8 cellular contexts compared by ENCODE assay signal in genomic region chr22:39501644-39502108, GRCh38. TPM values are rescaled to one million over a fixed set of nuclear protein-coding genes. Genes with fewer than 3 reads are reported as not detected.
A peak's percentile ranks its signal among the peaks of the same experiment; 100 is the strongest.
DNase-seq lines count a peak whose midpoint lies in the region; ATAC-seq, FAIRE-seq and TF ChIP-seq lines count a peak whose summit lies in the region.

No MANE protein-coding gene starts in this region.

- H3K36me3 Mint-ChIP-seq in activated naive CD4-positive, alpha-beta T cell treated with anti-CD3 and anti-CD28 coated beads for 36 hours (ENCODE audit: low read depth) = peaks cover 32% of the 10 kb centered on the region
- H3K36me3 Mint-ChIP-seq in activated naive CD8-positive, alpha-beta T cell treated with anti-CD3 and anti-CD28 coated beads, Interleukin-2, amount 50 U/mL, for 24 hours (ENCODE audit: low read depth) = peaks cover 34% of the 10 kb centered on the region

- H3K79me2 ChIP-seq in HepG2 (ENCODE audit: insufficient read depth, low read length) = peaks cover 41% of the 10 kb centered on the region

- BruUV-seq in HepG2 (replicated peaks; lab: Mats Ljungman, UMichigan) = TSS peak; percentile 80

- H3K36me3 ChIP-seq in HepG2 (replicated peaks in 1 of 2; ENCODE audit: control insufficient read depth in 1 of 2, insufficient read depth in 2 of 2, low read length in 2 of 2) = peaks cover 3 to 29% of the 10 kb centered on the region in 2 experiments; a peak in 4 of 5 replicates
- peaks cover 16 to 30% (median 28%) of the 10 kb centered on the region in 3 donors for H3K36me3 ChIP-seq in tibial artery

- 10% methylated on average over 12 of the region's 13 CpGs for WGBS in HepG2 (ENCODE audit: low lambda C conversion rate)

- in situ Hi-C loops in HepG2 (cut with HindIII; ENCODE audit: extremely low pct_ligation_motif_present, low pct_unique_long_range_greater_than_20kb) = no loop called here

- H3K9me3 ChIP-seq in HepG2 (ENCODE audit: low read length) (no peaks in the 10 kb centered on the region), tibial artery (no peaks in the 10 kb centered on the region)

- CTCF ChIA-PET in activated naive CD4-positive, alpha-beta T cell treated with anti-CD3 and anti-CD28 coated beads for 36 hours (lab: Charles Lee) = interaction anchor here (0.9 to 2.5 kb wide), 6 partner anchors 8 to 32 kb away, joined by 3 to 11 read pairs (median 4); no protein-coding TSS in a partner anchor
- CTCF ChIA-PET in HepG2 (lab: Yijun Ruan, JAX; ENCODE audit: low intra/inter-chr PET ratio, low total read pairs) = no interaction called here

- no peaks in the 10 kb centered on the region for H3K9me3 Mint-ChIP-seq in activated naive CD4-positive, alpha-beta T cell treated with anti-CD3 and anti-CD28 coated beads for 36 hours
- H3K9me3 Mint-ChIP-seq in activated naive CD8-positive, alpha-beta T cell treated with anti-CD3 and anti-CD28 coated beads, Interleukin-2, amount 50 U/mL, for 24 hours = no peaks in the 10 kb centered on the region

- H3K4me3 Mint-ChIP-seq in activated naive CD4-positive, alpha-beta T cell treated with anti-CD3 and anti-CD28 coated beads for 36 hours = peak overlapping the region; percentile 96
- peak overlapping the region; percentile 90 for H3K4me3 Mint-ChIP-seq in activated naive CD8-positive, alpha-beta T cell treated with anti-CD3 and anti-CD28 coated beads, Interleukin-2, amount 50 U/mL, for 24 hours

- H3K9ac ChIP-seq in HepG2 (ENCODE audit: insufficient read depth, low read depth, low read length) = peak overlapping the region; percentile 70

- peak overlapping the region; percentile 54 to 91 (median 80) for H3K4me3 ChIP-seq in HepG2 (replicated peaks in 1 of 3; ENCODE audit: insufficient read depth in 1 of 3, low read depth in 2 of 3, low read length in 3 of 3)
- H3K4me3 ChIP-seq in tibial artery = peak overlapping the region; percentile 75 to 94

- no peaks in the 10 kb centered on the region for H3K27me3 Mint-ChIP-seq in activated naive CD4-positive, alpha-beta T cell treated with anti-CD3 and anti-CD28 coated beads for 36 hours (ENCODE audit: low read depth)
- no peaks in the 10 kb centered on the region for H3K27me3 Mint-ChIP-seq in activated naive CD8-positive, alpha-beta T cell treated with anti-CD3 and anti-CD28 coated beads, Interleukin-2, amount 50 U/mL, for 24 hours

- TF ChIP-seq RAD21 in HepG2 (CRISPR knock-in tag; IDR thresholded peaks at IDR 0.05) = no peak

- H3K4me1 ChIP-seq in HepG2 (ENCODE audit: insufficient read depth, low read length) = peaks cover 70% of the 10 kb centered on the region
- H3K4me1 ChIP-seq in tibial artery = peaks cover 0 to 36% (median 28%) of the 10 kb centered on the region in 4 donors

- no peak for ATAC-seq in activated naive CD8-positive, alpha-beta T cell treated with anti-CD3 and anti-CD28 coated beads, Interleukin-2, amount 50 U/mL, for 24 hours
- peak; percentile 55; the same call in 1 of the 3 replicates for ATAC-seq in HepG2

- POLR2A ChIA-PET in HepG2 (lab: Yijun Ruan, JAX) = interaction anchor here (0.7 to 9.1 kb wide), 15 partner anchors 9 to 543 kb away, joined by 3 to 167 read pairs (median 11); partner anchors contain the start of genes ATF4, RPL3, RPS19BP1 and TAB1

- H3K4me2 ChIP-seq in HepG2 (ENCODE audit: low read depth, low read length) = peak overlapping the region; percentile 99

- peaks cover 6% of the 10 kb centered on the region for H4K20me1 ChIP-seq in HepG2 (ENCODE audit: insufficient read depth, low read length)

- no peak for TF ChIP-seq EP300 in HepG2 (IDR thresholded peaks at IDR 0.05; ENCODE audit: low read depth in 2 of 2, low read length in 2 of 2)
- TF ChIP-seq EP300 in HepG2 (CRISPR knock-in tag; IDR thresholded peaks at IDR 0.05; ENCODE audit: borderline replicate concordance) = no peak

- H2AFZ ChIP-seq in HepG2 (ENCODE audit: low read length) = no peak overlapping the region

- H3K27me3 ChIP-seq in HepG2 (ENCODE audit: control insufficient read depth in 1 of 2, insufficient read depth in 2 of 2, low read length in 2 of 2) (no peaks in the 10 kb centered on the region), tibial artery (no peaks in the 10 kb centered on the region)

- peak overlapping the region; percentile 19 for H3K27ac Mint-ChIP-seq in activated naive CD4-positive, alpha-beta T cell treated with anti-CD3 and anti-CD28 coated beads for 36 hours
- peak overlapping the region; percentile 93 for H3K27ac Mint-ChIP-seq in activated naive CD8-positive, alpha-beta T cell treated with anti-CD3 and anti-CD28 coated beads, Interleukin-2, amount 50 U/mL, for 24 hours

- DNase-seq in activated naive CD4-positive, alpha-beta T cell treated with anti-CD3 and anti-CD28 coated beads for 36 hours = no peak
- DNase-seq in activated naive CD4-positive, alpha-beta T cell treated with Interleukin-2 at 50 U/mL for 16 hours = no peak
- DNase-seq in activated naive CD8-positive, alpha-beta T cell treated with anti-CD3 and anti-CD28 coated beads, Interleukin-2, amount 50 U/mL, for 24 hours = no peak
- DNase-seq in HepG2 (ENCODE audit: low spot score) (no peak), tibial artery (no peak), NCI-H345 (lab: John Stamatoyannopoulos, UW) (no peak), HuH-7.5 (ENCODE audit: low spot score) (no peak), NCI-H526 treated with DMSO at 0.1 percent for 48 hours (lab: John Stamatoyannopoulos, UW) (no peak)

- no peak for TF ChIP-seq POLR2A in HepG2 (IDR thresholded peaks at IDR 0.05; ENCODE audit: insufficient read depth in 1 of 2, low read depth in 2 of 2, low read length in 2 of 2)

- FAIRE-seq in HepG2 (lab: Jason Lieb, UNC) = no peak

- TF ChIP-seq CTCF in HepG2 (CRISPR knock-in tag; IDR thresholded peaks at IDR 0.05) (no peak), tibial artery (IDR thresholded peaks at IDR 0.05) (no peak)

- peak overlapping the region; percentile 39 for H3K27ac ChIP-seq in HepG2 (ENCODE audit: extremely low read length, insufficient read depth, low read length)
- H3K27ac ChIP-seq in tibial artery = peak overlapping the region; percentile 67 to 71

- H3K4me1 Mint-ChIP-seq in activated naive CD4-positive, alpha-beta T cell treated with anti-CD3 and anti-CD28 coated beads for 36 hours (ENCODE audit: low read depth) = peaks cover 29% of the 10 kb centered on the region
- H3K4me1 Mint-ChIP-seq in activated naive CD8-positive, alpha-beta T cell treated with anti-CD3 and anti-CD28 coated beads, Interleukin-2, amount 50 U/mL, for 24 hours = peaks cover 39% of the 10 kb centered on the region

- intact Hi-C loops in activated naive CD4-positive, alpha-beta T cell treated with anti-CD3 and anti-CD28 coated beads for 36 hours (cut with micrococcal nuclease) = loop anchor here (1.0 to 10.0 kb wide), 4 partner anchors 19 to 807 kb away; partner anchors contain the start of genes ATF4 and TAB1
- intact Hi-C loops in HepG2 (cut with micrococcal nuclease; ENCODE audit: unreplicated experiment) = loop anchor here (2.0 kb wide), 1 partner anchor 19 kb away; the partner anchor contains the start of gene ATF4
- intact Hi-C loops in tibial artery (cut with DNase I; ENCODE audit: low total_unique reads) = loop anchor here (5.0 kb wide), 1 partner anchor 99 kb away; no protein-coding TSS in a partner anchor

RNA-seq across cellular contexts. Expression of gene MIEF1, which starts 0.4 kb away (rescaled TPM):
- 10 to 100 TPM; 33.3 to 35.1 TPM for total RNA-seq in activated naive CD4-positive, alpha-beta T cell treated with anti-CD3 and anti-CD28 coated beads for 36 hours
- 34.8 and 41.4 TPM in 2 replicates for total RNA-seq in HepG2 (2016; rRNA removed; fragmentation: Illumina TruSeq; extraction: Trizol)
- total RNA-seq in HepG2 (2016; cell fraction: cytosol; rRNA removed; fragmentation: Illumina TruSeq; extraction: Trizol; ENCODE audit: low read depth) = 5.5 and 6.5 TPM in 2 replicates
- 33.7 and 36.8 TPM in 2 replicates for total RNA-seq in HepG2 (2016; cell fraction: insoluble cytoplasmic fraction; rRNA removed; fragmentation: Illumina TruSeq; extraction: Trizol)
- total RNA-seq in HepG2 (2016; cell fraction: membrane; rRNA removed; fragmentation: Illumina TruSeq; extraction: Trizol) = 22.9 and 23.9 TPM in 2 replicates
- 26.2 and 27.8 TPM in 2 replicates for total RNA-seq in HepG2 (2016; cell fraction: nucleus; rRNA removed; fragmentation: Illumina TruSeq; extraction: Trizol)
- 21.7 and 22.3 TPM in 2 replicates for polyA plus RNA-seq in HepG2 (2011; rRNA removed)
- polyA plus RNA-seq in HepG2 (2011; cell fraction: cytosol; rRNA removed) = 19.7 and 20.6 TPM in 2 replicates
- polyA plus RNA-seq in HepG2 (2011; cell fraction: nucleus; rRNA removed) = 24.5 and 25.2 TPM in 2 replicates
- polyA plus RNA-seq in HepG2 (2012) = 28.6 and 29.6 TPM in 2 replicates
- polyA plus RNA-seq in HepG2 (2016; cell fraction: cytosol; fragmentation: Illumina TruSeq; extraction: Trizol; ENCODE audit: low read depth) = 2.6 and 3.1 TPM in 2 replicates
- 31.2 and 35.5 TPM in 2 replicates for polyA plus RNA-seq in HepG2 (2016; cell fraction: insoluble cytoplasmic fraction; fragmentation: Illumina TruSeq; extraction: Trizol; ENCODE audit: low read depth)
- polyA plus RNA-seq in HepG2 (2016; cell fraction: membrane; fragmentation: Illumina TruSeq; extraction: Trizol; ENCODE audit: low read depth) = 11.4 and 11.8 TPM in 2 replicates
- polyA plus RNA-seq in HepG2 (2016; cell fraction: nucleus; fragmentation: Illumina TruSeq; extraction: Trizol; ENCODE audit: insufficient read depth, low read depth) = 32.6 and 32.8 TPM in 2 replicates
- polyA minus RNA-seq in HepG2 (2011; rRNA and poly(A)+ RNA removed; ENCODE audit: low replicate concordance) = 36.4 and 63.8 TPM in 2 replicates
- polyA minus RNA-seq in HepG2 (2011; cell fraction: cytosol; rRNA and poly(A)+ RNA removed) = 19.3 and 21.8 TPM in 2 replicates
- polyA minus RNA-seq in HepG2 (2011; cell fraction: nucleus; rRNA and poly(A)+ RNA removed) = 27.2 and 33.9 TPM in 2 replicates

RNA-seq across cellular contexts. Expression of gene ATF4, which starts 18.7 kb away (rescaled TPM):
- 100 to 1,000 TPM; 589 to 609 TPM for total RNA-seq in activated naive CD4-positive, alpha-beta T cell treated with anti-CD3 and anti-CD28 coated beads for 36 hours
- total RNA-seq in HepG2 (2016; rRNA removed; fragmentation: Illumina TruSeq; extraction: Trizol) = 442 and 486 TPM in 2 replicates
- total RNA-seq in HepG2 (2016; cell fraction: cytosol; rRNA removed; fragmentation: Illumina TruSeq; extraction: Trizol; ENCODE audit: low read depth) = 489 and 519 TPM in 2 replicates
- 409 and 471 TPM in 2 replicates for total RNA-seq in HepG2 (2016; cell fraction: insoluble cytoplasmic fraction; rRNA removed; fragmentation: Illumina TruSeq; extraction: Trizol)
- 1,028 and 1,060 TPM in 2 replicates for total RNA-seq in HepG2 (2016; cell fraction: membrane; rRNA removed; fragmentation: Illumina TruSeq; extraction: Trizol)
- total RNA-seq in HepG2 (2016; cell fraction: nucleus; rRNA removed; fragmentation: Illumina TruSeq; extraction: Trizol) = 286 and 328 TPM in 2 replicates
- polyA plus RNA-seq in HepG2 (2011; rRNA removed) = 1,157 and 1,297 TPM in 2 replicates
- 1,218 and 1,254 TPM in 2 replicates for polyA plus RNA-seq in HepG2 (2011; cell fraction: cytosol; rRNA removed)
- polyA plus RNA-seq in HepG2 (2011; cell fraction: nucleus; rRNA removed) = 1,279 and 1,395 TPM in 2 replicates
- 465 and 610 TPM in 2 replicates for polyA plus RNA-seq in HepG2 (2012)
- polyA plus RNA-seq in HepG2 (2016; cell fraction: cytosol; fragmentation: Illumina TruSeq; extraction: Trizol; ENCODE audit: low read depth) = 745 and 811 TPM in 2 replicates
- polyA plus RNA-seq in HepG2 (2016; cell fraction: insoluble cytoplasmic fraction; fragmentation: Illumina TruSeq; extraction: Trizol; ENCODE audit: low read depth) = 563 and 623 TPM in 2 replicates
- 1,265 and 1,282 TPM in 2 replicates for polyA plus RNA-seq in HepG2 (2016; cell fraction: membrane; fragmentation: Illumina TruSeq; extraction: Trizol; ENCODE audit: low read depth)
- polyA plus RNA-seq in HepG2 (2016; cell fraction: nucleus; fragmentation: Illumina TruSeq; extraction: Trizol; ENCODE audit: insufficient read depth, low read depth) = 710 and 725 TPM in 2 replicates
- 242 and 314 TPM in 2 replicates for polyA minus RNA-seq in HepG2 (2011; rRNA and poly(A)+ RNA removed; ENCODE audit: low replicate concordance)
- polyA minus RNA-seq in HepG2 (2011; cell fraction: cytosol; rRNA and poly(A)+ RNA removed) = 175 and 193 TPM in 2 replicates
- 213 and 242 TPM in 2 replicates for polyA minus RNA-seq in HepG2 (2011; cell fraction: nucleus; rRNA and poly(A)+ RNA removed)

RNA-seq across cellular contexts. Expression of gene RPS19BP1, which starts 30.9 kb away (rescaled TPM):
- 10 to 100 TPM; 52.0 to 56.2 TPM for total RNA-seq in activated naive CD4-positive, alpha-beta T cell treated with anti-CD3 and anti-CD28 coated beads for 36 hours
- 81.3 and 88.2 TPM in 2 replicates for total RNA-seq in HepG2 (2016; rRNA removed; fragmentation: Illumina TruSeq; extraction: Trizol)
- 128 and 142 TPM in 2 replicates for total RNA-seq in HepG2 (2016; cell fraction: cytosol; rRNA removed; fragmentation: Illumina TruSeq; extraction: Trizol; ENCODE audit: low read depth)
- total RNA-seq in HepG2 (2016; cell fraction: insoluble cytoplasmic fraction; rRNA removed; fragmentation: Illumina TruSeq; extraction: Trizol) = 77.0 and 92.6 TPM in 2 replicates
- total RNA-seq in HepG2 (2016; cell fraction: membrane; rRNA removed; fragmentation: Illumina TruSeq; extraction: Trizol) = 138 and 159 TPM in 2 replicates
- 32.9 and 36.8 TPM in 2 replicates for total RNA-seq in HepG2 (2016; cell fraction: nucleus; rRNA removed; fragmentation: Illumina TruSeq; extraction: Trizol)
- 44.3 and 47.8 TPM in 2 replicates for polyA plus RNA-seq in HepG2 (2011; rRNA removed)
- 48.9 and 72.7 TPM in 2 replicates for polyA plus RNA-seq in HepG2 (2011; cell fraction: cytosol; rRNA removed)
- polyA plus RNA-seq in HepG2 (2011; cell fraction: nucleus; rRNA removed) = 39.6 and 43.4 TPM in 2 replicates
- 22.5 and 32.4 TPM in 2 replicates for polyA plus RNA-seq in HepG2 (2012)
- polyA plus RNA-seq in HepG2 (2016; cell fraction: cytosol; fragmentation: Illumina TruSeq; extraction: Trizol; ENCODE audit: low read depth) = 155 and 179 TPM in 2 replicates
- 84.3 and 101 TPM in 2 replicates for polyA plus RNA-seq in HepG2 (2016; cell fraction: insoluble cytoplasmic fraction; fragmentation: Illumina TruSeq; extraction: Trizol; ENCODE audit: low read depth)
- polyA plus RNA-seq in HepG2 (2016; cell fraction: membrane; fragmentation: Illumina TruSeq; extraction: Trizol; ENCODE audit: low read depth) = 130 and 146 TPM in 2 replicates
- 72.3 and 78.7 TPM in 2 replicates for polyA plus RNA-seq in HepG2 (2016; cell fraction: nucleus; fragmentation: Illumina TruSeq; extraction: Trizol; ENCODE audit: insufficient read depth, low read depth)
- polyA minus RNA-seq in HepG2 (2011; rRNA and poly(A)+ RNA removed; ENCODE audit: low replicate concordance) = 8.8 and 14.5 TPM in 2 replicates
- polyA minus RNA-seq in HepG2 (2011; cell fraction: cytosol; rRNA and poly(A)+ RNA removed) = 7.8 and 8.0 TPM in 2 replicates
- 12.2 and 13.9 TPM in 2 replicates for polyA minus RNA-seq in HepG2 (2011; cell fraction: nucleus; rRNA and poly(A)+ RNA removed)

RNA-seq across cellular contexts. Expression of gene MGAT3, which starts 44.9 kb away (rescaled TPM):
- total RNA-seq in activated naive CD4-positive, alpha-beta T cell treated with anti-CD3 and anti-CD28 coated beads for 36 hours = under 1 TPM; 0.40 to 0.62 TPM
- total RNA-seq in HepG2 (2016; rRNA removed; fragmentation: Illumina TruSeq; extraction: Trizol) = 0.15 TPM in 1 of 2 replicates, not detected in the other
- total RNA-seq in HepG2 (2016; cell fraction: cytosol; rRNA removed; fragmentation: Illumina TruSeq; extraction: Trizol; ENCODE audit: low read depth) = not detected in 2 replicates
- 0.02 TPM in 1 of 2 replicates, not detected in the other for total RNA-seq in HepG2 (2016; cell fraction: insoluble cytoplasmic fraction; rRNA removed; fragmentation: Illumina TruSeq; extraction: Trizol)
- total RNA-seq in HepG2 (2016; cell fraction: membrane; rRNA removed; fragmentation: Illumina TruSeq; extraction: Trizol) = not detected in 2 replicates
- total RNA-seq in HepG2 (2016; cell fraction: nucleus; rRNA removed; fragmentation: Illumina TruSeq; extraction: Trizol) = not detected in 2 replicates
- polyA plus RNA-seq in HepG2 (2011; rRNA removed) = 0.04 and 0.11 TPM in 2 replicates
- 0.03 and 0.11 TPM in 2 replicates for polyA plus RNA-seq in HepG2 (2011; cell fraction: cytosol; rRNA removed)
- polyA plus RNA-seq in HepG2 (2011; cell fraction: nucleus; rRNA removed) = 0.05 and 0.13 TPM in 2 replicates
- polyA plus RNA-seq in HepG2 (2012) = 0.08 and 0.09 TPM in 2 replicates
- polyA plus RNA-seq in HepG2 (2016; cell fraction: cytosol; fragmentation: Illumina TruSeq; extraction: Trizol; ENCODE audit: low read depth) = not detected in 2 replicates
- polyA plus RNA-seq in HepG2 (2016; cell fraction: insoluble cytoplasmic fraction; fragmentation: Illumina TruSeq; extraction: Trizol; ENCODE audit: low read depth) = not detected in 2 replicates
- not detected in 2 replicates for polyA plus RNA-seq in HepG2 (2016; cell fraction: membrane; fragmentation: Illumina TruSeq; extraction: Trizol; ENCODE audit: low read depth)
- polyA plus RNA-seq in HepG2 (2016; cell fraction: nucleus; fragmentation: Illumina TruSeq; extraction: Trizol; ENCODE audit: insufficient read depth, low read depth) = 0.11 TPM in 1 of 2 replicates, not detected in the other
- polyA minus RNA-seq in HepG2 (2011; rRNA and poly(A)+ RNA removed; ENCODE audit: low replicate concordance) = 0.10 and 0.33 TPM in 2 replicates
- polyA minus RNA-seq in HepG2 (2011; cell fraction: cytosol; rRNA and poly(A)+ RNA removed) = 0.20 TPM in 1 of 2 replicates, not detected in the other
- not detected in 2 replicates for polyA minus RNA-seq in HepG2 (2011; cell fraction: nucleus; rRNA and poly(A)+ RNA removed)
